In genomic region chr5:116637149-116637740, GRCh38 we compare ENCODE assay signal across 29 cellular contexts.
"Had no signal": no experiment of that assay in that cellular context is flagged by ENCODE, and none has a peak within 500 bp of the region (broad histone marks: within the 10 kb centered on the region; RNA-seq: fewer than 3 reads in every experiment).

No MANE protein-coding gene starts in this region.

- H3K27me3 ChIP-seq: hepatocyte, neural progenitor cell, neutrophil, right lobe of liver, tibial nerve, uterus had no signal

- H3K36me3 Mint-ChIP-seq: mesothelial cell of epicardium; naive B cell; natural killer cell; neural progenitor cell; stimulated activated memory B cell treated with anti-CD40 and anti-IgM and Interleukin-4, amounts not matched to agents 10 μg/mL and 1 μg/mL and 100 μg/mL, for 72 hours; type B pancreatic cell had no signal

- H3K4me3 ChIP-seq: hepatocyte, lower lobe of right lung, neural progenitor cell, psoas muscle, right lobe of liver, smooth muscle cell, tibial nerve, uterus had no signal

- H3K27ac ChIP-seq: hepatocyte, lower lobe of right lung, neural progenitor cell, neutrophil, parathyroid adenoma, psoas muscle, right lobe of liver, tibial nerve, uterus had no signal

- ATAC-seq: left cardiac atrium; left lobe of liver; lower lobe of right lung; natural killer cell; psoas muscle; stimulated activated memory B cell treated with anti-CD40 and anti-IgM and Interleukin-4, amounts not matched to agents 10 μg/mL and 1 μg/mL and 100 μg/mL, for 72 hours; stimulated activated naive CD8-positive, alpha-beta T cell treated with anti-CD3 and anti-CD28 coated beads, Interleukin-15, amount 100 ng/mL, for 72 hours had no signal

- H3K4me1 Mint-ChIP-seq: mesothelial cell of epicardium; naive B cell; natural killer cell; neural progenitor cell; stimulated activated memory B cell treated with anti-CD40 and anti-IgM and Interleukin-4, amounts not matched to agents 10 μg/mL and 1 μg/mL and 100 μg/mL, for 72 hours; stimulated activated naive CD8-positive, alpha-beta T cell treated with anti-CD3 and anti-CD28 coated beads, Interleukin-15, amount 100 ng/mL, for 72 hours had no signal

- H3K27me3 Mint-ChIP-seq: naive B cell; stimulated activated naive CD8-positive, alpha-beta T cell treated with anti-CD3 and anti-CD28 coated beads, Interleukin-15, amount 100 ng/mL, for 72 hours; type B pancreatic cell had no signal

- H3K36me3 ChIP-seq: lower lobe of right lung, neural progenitor cell, neutrophil, right lobe of liver, tibial nerve, uterus had no signal

- H3K9me3 Mint-ChIP-seq: stimulated activated memory B cell treated with anti-CD40 and anti-IgM and Interleukin-4, amounts not matched to agents 10 μg/mL and 1 μg/mL and 100 μg/mL, for 72 hours; stimulated activated naive CD8-positive, alpha-beta T cell treated with anti-CD3 and anti-CD28 coated beads, Interleukin-15, amount 100 ng/mL, for 72 hours; type B pancreatic cell had no signal

- H3K9me3 ChIP-seq: lower lobe of right lung, neutrophil, psoas muscle, right lobe of liver, tibial nerve, uterus had no signal

- H3K4me3 Mint-ChIP-seq: mesothelial cell of epicardium; naive B cell; natural killer cell; nephron progenitor cell; neural progenitor cell; stimulated activated memory B cell treated with anti-CD40 and anti-IgM and Interleukin-4, amounts not matched to agents 10 μg/mL and 1 μg/mL and 100 μg/mL, for 72 hours; stimulated activated naive CD8-positive, alpha-beta T cell treated with anti-CD3 and anti-CD28 coated beads, Interleukin-15, amount 100 ng/mL, for 72 hours; type B pancreatic cell had no signal

- DNase-seq: kidney glomerular epithelial cell; left cardiac atrium; lower lobe of right lung; mammary epithelial cell; mesenchymal stem cell; naive B cell; natural killer cell; nephron progenitor cell; occipital lobe; psoas muscle; right lobe of liver; stimulated activated CD4-positive, alpha-beta T cell treated with anti-CD3 and anti-CD28 coated beads, Interleukin-1b, Interleukin-23, amount 100 ng/mL, for 48 hours; stimulated activated CD4-positive, alpha-beta T cell treated with anti-CD3 and anti-CD28 coated beads, Interleukin-2, amount 100 ng/mL, for 48 hours; stimulated activated CD4-positive, alpha-beta T cell treated with anti-CD3 and anti-CD28 coated beads, Interleukin-4, amount 100 ng/mL, for 4 hours; stimulated activated CD8-positive, alpha-beta memory T cell treated with anti-CD3 and anti-CD28 coated beads, Interleukin-4, amount 100 ng/mL, for 48 hours; stimulated activated naive CD4-positive, alpha-beta T cell treated with Interleukin-2 at 50 U/mL for 16 hours; stimulated activated naive CD8-positive, alpha-beta T cell treated with anti-CD3 and anti-CD28 coated beads, Interleukin-15, amount 100 ng/mL, for 72 hours; substantia nigra; uterus had no signal

- H2AFZ ChIP-seq: hepatocyte, neural progenitor cell, parathyroid adenoma had no signal

- H3K4me2 ChIP-seq: hepatocyte, neural progenitor cell, smooth muscle cell had no signal

- H3K4me1 ChIP-seq: lower lobe of right lung, neural progenitor cell, psoas muscle, right lobe of liver, tibial nerve, uterus had no signal

- H3K79me2 ChIP-seq: hepatocyte, parathyroid adenoma had no signal

- H3K27ac Mint-ChIP-seq: mesothelial cell of epicardium; naive B cell; natural killer cell; nephron progenitor cell; neural progenitor cell; stimulated activated memory B cell treated with anti-CD40 and anti-IgM and Interleukin-4, amounts not matched to agents 10 μg/mL and 1 μg/mL and 100 μg/mL, for 72 hours; stimulated activated naive CD8-positive, alpha-beta T cell treated with anti-CD3 and anti-CD28 coated beads, Interleukin-15, amount 100 ng/mL, for 72 hours; type B pancreatic cell had no signal
